ENCODE assay signal across 14 cellular contexts in the genomic region with DNA sequence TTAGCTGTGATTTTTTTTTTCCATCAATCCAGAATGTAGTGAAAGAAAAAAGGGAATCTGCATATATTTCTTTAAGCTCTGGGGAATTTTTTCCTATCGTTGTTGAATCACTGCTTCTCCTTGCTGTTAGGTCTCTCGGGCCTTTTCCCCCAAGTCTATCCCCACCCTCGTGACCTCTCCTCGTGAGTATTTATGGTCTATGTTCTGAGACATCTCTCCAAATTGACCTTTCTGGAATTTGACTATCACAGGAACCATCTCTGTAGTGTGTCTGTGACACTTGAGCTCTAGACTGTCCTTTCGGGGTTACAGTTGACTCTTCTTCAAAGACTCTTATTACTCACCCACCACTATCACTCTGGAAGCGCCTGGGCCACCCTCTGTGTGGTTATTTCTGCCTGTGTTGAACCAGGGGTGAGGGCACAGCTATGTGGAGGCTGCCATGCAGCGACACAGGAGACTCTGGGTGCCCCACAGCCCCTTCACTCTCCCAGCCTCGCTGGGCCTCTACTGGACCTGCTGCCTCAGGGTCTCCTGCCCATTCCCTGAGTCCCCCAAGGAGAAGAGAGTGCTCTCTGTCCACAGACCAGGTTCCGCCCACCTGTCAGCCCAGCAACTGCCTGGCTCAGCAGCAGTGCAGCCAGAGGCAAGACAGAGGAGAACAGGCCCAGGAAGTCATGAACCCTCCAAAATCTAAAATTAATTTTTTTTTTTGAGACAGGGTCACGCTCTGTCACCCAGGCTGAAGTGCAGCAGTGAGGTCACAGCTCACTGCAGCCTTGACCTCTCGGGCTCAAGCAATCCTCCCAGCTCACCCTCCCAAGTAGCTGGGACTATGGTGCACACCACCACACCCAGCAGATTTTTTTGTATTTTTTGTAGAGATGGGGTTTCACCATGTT. TPM values are rescaled to one million over a fixed set of nuclear protein-coding genes. Genes with fewer than 3 reads are reported as not detected.
DNase-seq lines count a peak whose midpoint lies in the region; ATAC-seq and TF ChIP-seq lines count a peak whose summit lies in the region.
"Had no signal": no experiment of that assay in that cellular context is flagged by ENCODE, and none has a peak within 500 bp of the region (broad histone marks: within the 10 kb centered on the region; RNA-seq: fewer than 3 reads in every experiment).

No MANE protein-coding gene starts in this region.

- H3K36me3 ChIP-seq in PC-9 (ENCODE audit: low read depth): peaks cover 6% of the 10 kb centered on the region
- H3K36me3 ChIP-seq in CD4-positive, alpha-beta memory T cell (ENCODE audit: insufficient read depth, low read length): no peaks in the 10 kb centered on the region

- no peak overlapping the region for H2AFZ ChIP-seq in PC-9

- no peaks in the 10 kb centered on the region for H3K4me1 ChIP-seq in PC-9 (replicated peaks; ENCODE audit: insufficient read depth)
- no peaks in the 10 kb centered on the region for H3K4me1 ChIP-seq in CD4-positive, alpha-beta memory T cell (ENCODE audit: insufficient read depth, low read length)
- H3K4me1 ChIP-seq: heart right ventricle had no signal

- TF ChIP-seq CTCF in PC-9 (conservative IDR thresholded peaks at IDR 0.05) (no peak), RWPE1 (conservative IDR thresholded peaks at IDR 0.05; ENCODE audit: low read depth) (no peak)

- no TSS peak for BruUV-seq in PC-9 (replicated peaks; lab: Mats Ljungman, UMichigan)

- H3K9me3 ChIP-seq in PC-9 (ENCODE audit: insufficient read depth, low read depth): no peaks in the 10 kb centered on the region
- H3K9me3 ChIP-seq in CD4-positive, alpha-beta memory T cell (ENCODE audit: control insufficient read depth in 1 of 2, low read length in 2 of 2): no peaks in the 10 kb centered on the region
- H3K9me3 ChIP-seq: heart right ventricle had no signal

- H4K20me1 ChIP-seq in PC-9 (ENCODE audit: insufficient read depth): no peaks in the 10 kb centered on the region

- no peak overlapping the region for H3K4me2 ChIP-seq in PC-9

- peak overlapping the region in 2 of 7 donors; percentile 25 to 36 for H3K27ac Mint-ChIP-seq in CD4-positive, alpha-beta memory T cell

- H3K27me3 ChIP-seq in PC-9 (ENCODE audit: insufficient read depth, low read depth): no peaks in the 10 kb centered on the region
- H3K27me3 ChIP-seq in CD4-positive, alpha-beta memory T cell (ENCODE audit: insufficient read depth, low read length): no peaks in the 10 kb centered on the region
- H3K27me3 ChIP-seq: heart right ventricle had no signal

- no peaks in the 10 kb centered on the region for H3K27me3 Mint-ChIP-seq in CD4-positive, alpha-beta memory T cell

- POLR2A ChIA-PET in PC-9 (lab: Charles Lee; ENCODE audit: unreplicated experiment) (no interaction called here), RWPE1 (lab: Yijun Ruan, JAX; ENCODE audit: low non-redundant PET) (no interaction called here)
- POLR2A ChIA-PET in CD4-positive, alpha-beta memory T cell (lab: Charles Lee; ENCODE audit: partially characterized antibody): no interaction called here

- H3K4me3 Mint-ChIP-seq in CD4-positive, alpha-beta memory T cell: no peak overlapping the region

- no peaks in the 10 kb centered on the region for H3F3A ChIP-seq in PC-9 (ENCODE audit: insufficient read depth, low read depth)

- H3K27ac ChIP-seq in PC-9 (no peak overlapping the region), RWPE1 (no peak overlapping the region)
- H3K27ac ChIP-seq in CD4-positive, alpha-beta memory T cell (ENCODE audit: low read depth, low read length): no peak overlapping the region
- H3K27ac ChIP-seq: heart right ventricle had no signal

- H3K4me3 ChIP-seq in PC-9: no peak overlapping the region
- H3K4me3 ChIP-seq in CD4-positive, alpha-beta memory T cell (ENCODE audit: low read length in 2 of 2): no peak overlapping the region
- H3K4me3 ChIP-seq: heart right ventricle, lung had no signal

- H3K4me1 Mint-ChIP-seq in CD4-positive, alpha-beta memory T cell: no peaks in the 10 kb centered on the region

- H3K79me2 ChIP-seq in PC-9 (ENCODE audit: low read depth): no peaks in the 10 kb centered on the region

- intact Hi-C loops in PC-9 (cut with micrococcal nuclease; ENCODE audit: unreplicated experiment): no loop called here
- intact Hi-C loops in CD4-positive, alpha-beta memory T cell (cut with micrococcal nuclease): no loop called here

- peaks cover 5 to 19% of the 10 kb centered on the region in 2 donors for H3K36me3 Mint-ChIP-seq in CD4-positive, alpha-beta memory T cell

- H3K9me2 ChIP-seq in PC-9 (ENCODE audit: insufficient read depth): no peaks in the 10 kb centered on the region

- DNase-seq in germinal center (ENCODE audit: low spot score) (peak; percentile 22), PC-9 (no peak), SIG-M5 (lab: John Stamatoyannopoulos, UW) (no peak), RWPE1 (ENCODE audit: low spot score) (no peak)
- no peak for DNase-seq in CD4-positive, alpha-beta memory T cell
- DNase-seq: DMS 273 treated with DMSO at 0.1 percent for 48 hours; effector CD8-positive, alpha-beta T cell; heart right ventricle; NCI-H1436 treated with DMSO at 0.1 percent for 48 hours; OCI-M1 had no signal

- H3K9me3 Mint-ChIP-seq in CD4-positive, alpha-beta memory T cell: no peaks in the 10 kb centered on the region

- peak; percentile 92 for ATAC-seq in GM18511 (IDR thresholded peaks at IDR 0.05; ENCODE audit: unreplicated experiment)
- peak; percentile 80 for ATAC-seq in GM21367 (IDR thresholded peaks at IDR 0.05; ENCODE audit: unreplicated experiment)
- peak; percentile 82 for ATAC-seq in HG03159 (IDR thresholded peaks at IDR 0.05; ENCODE audit: unreplicated experiment)

- CTCF ChIA-PET in PC-9 (lab: Charles Lee): no interaction called here
- CTCF ChIA-PET in CD4-positive, alpha-beta memory T cell (lab: Charles Lee; ENCODE audit: partially characterized antibody): no interaction called here
- CTCF ChIA-PET in RWPE1 (lab: Yijun Ruan, JAX): no interaction called here

RNA-seq across cellular contexts. Expression of gene PTPRN2, which starts 45.7 kb away (rescaled TPM):
- total RNA-seq in PC-9 (2021): not detected in 2 replicates
- total RNA-seq in CD4-positive, alpha-beta memory T cell: 1 to 10 TPM; 1.7 to 1.8 TPM
- polyA plus RNA-seq in CD4-positive, alpha-beta memory T cell: 1 to 10 TPM; 1.9 to 2.6 TPM
